ENCODE assay signal across 10 cellular contexts in genomic region chr19:56133858-56134654, GRCh38. TPM values are rescaled to one million over a fixed set of nuclear protein-coding genes. Genes with fewer than 3 reads are reported as not detected.
DNase-seq lines count a peak whose midpoint lies in the region; ATAC-seq, FAIRE-seq and TF ChIP-seq lines count a peak whose summit lies in the region.
"Had no signal": no experiment of that assay in that cellular context is flagged by ENCODE, and none has a peak within 500 bp of the region (broad histone marks: within the 10 kb centered on the region; RNA-seq: fewer than 3 reads in every experiment).

No MANE protein-coding gene starts in this region.

- no peaks in the 10 kb centered on the region for H3K27me3 ChIP-seq in GM23248 (replicated peaks; ENCODE audit: insufficient read depth)
- no peaks in the 10 kb centered on the region for H3K27me3 ChIP-seq in PC-3 (ENCODE audit: low read length)
- no peaks in the 10 kb centered on the region for H3K27me3 ChIP-seq in right atrium auricular region
- H3K27me3 ChIP-seq: pancreas had no signal

- POLR2A ChIA-PET in PC-3 (lab: Charles Lee; ENCODE audit: unreplicated experiment): no interaction called here

- H4K20me1 ChIP-seq in GM23248 (ENCODE audit: insufficient read depth): no peaks in the 10 kb centered on the region
- H4K20me1 ChIP-seq in PC-3 (ENCODE audit: low read length): no peaks in the 10 kb centered on the region

- no peaks in the 10 kb centered on the region for H3F3A ChIP-seq in GM23248 (ENCODE audit: insufficient read depth)
- no peaks in the 10 kb centered on the region for H3F3A ChIP-seq in PC-3 (ENCODE audit: low read length, unreplicated experiment)

- H3K9me3 ChIP-seq in GM23248 (ENCODE audit: low read depth) (no peaks in the 10 kb centered on the region), PC-3 (ENCODE audit: low read length) (no peaks in the 10 kb centered on the region), kidney (ENCODE audit: control insufficient read depth in 1 of 2, low read length in 2 of 2) (no peaks in the 10 kb centered on the region), right atrium auricular region (no peaks in the 10 kb centered on the region)
- H3K9me3 ChIP-seq: pancreas had no signal

- H3K9me2 ChIP-seq in GM23248 (ENCODE audit: insufficient read depth) (no peaks in the 10 kb centered on the region), PC-3 (replicated peaks; ENCODE audit: low read length) (no peaks in the 10 kb centered on the region)

- intact Hi-C loops in PC-3 (cut with micrococcal nuclease) (no loop called here), kidney (cut with DNase I) (no loop called here)

- CTCF ChIA-PET in PC-3 (lab: Charles Lee): interaction anchor here (0.6 kb wide), 1 partner anchor 57 kb away, joined by 3 read pairs; no protein-coding TSS in a partner anchor

- DNase-seq in AG20443 (ENCODE audit: low spot score): peak; percentile 22
- peak; percentile 63 for DNase-seq in GM23248
- peak; percentile 36 for DNase-seq in PC-3
- peak; percentile 58 for DNase-seq in kidney glomerular epithelial cell (lab: John Stamatoyannopoulos, UW)
- no peak for DNase-seq in kidney
- DNase-seq in right atrium auricular region (ENCODE audit: low spot score): no peak
- DNase-seq in SW 1271 (lab: John Stamatoyannopoulos, UW): no peak
- no peak for DNase-seq in H4 (ENCODE audit: low spot score)
- DNase-seq: pancreas had no signal

- H3K79me2 ChIP-seq in GM23248 (ENCODE audit: insufficient read depth) (no peaks in the 10 kb centered on the region), PC-3 (ENCODE audit: low read length) (no peaks in the 10 kb centered on the region)

- H3K36me3 ChIP-seq in GM23248 (ENCODE audit: low read depth): no peaks in the 10 kb centered on the region
- no peaks in the 10 kb centered on the region for H3K36me3 ChIP-seq in PC-3 (ENCODE audit: low read depth, low read length)
- no peaks in the 10 kb centered on the region for H3K36me3 ChIP-seq in kidney (ENCODE audit: control insufficient read depth in 1 of 2, insufficient read depth in 2 of 2, low read length in 2 of 2)
- no peaks in the 10 kb centered on the region for H3K36me3 ChIP-seq in right atrium auricular region
- H3K36me3 ChIP-seq: pancreas had no signal

- H3K27ac ChIP-seq in GM23248 (peak overlapping the region; percentile 9), PC-3 (ENCODE audit: low read length) (no peak overlapping the region), kidney (ENCODE audit: low read depth in 2 of 2, low read length in 2 of 2) (no peak overlapping the region), right atrium auricular region (no peak overlapping the region)

- in situ Hi-C loops in GM23248 (cut with MboI): no loop called here

- BruUV-seq in PC-3 (replicated peaks; lab: Mats Ljungman, UMichigan): no TSS peak

- ATAC-seq in PC-3: peak; percentile 75

- H3K4me2 ChIP-seq in GM23248 (ENCODE audit: unreplicated experiment) (peak overlapping the region; percentile 4), PC-3 (ENCODE audit: low read length) (no peak overlapping the region)

- TF ChIP-seq CTCF in PC-3 (conservative IDR thresholded peaks at IDR 0.05; ENCODE audit: low read depth, low read length) (no peak), kidney (IDR thresholded peaks at IDR 0.05; ENCODE audit: borderline replicate concordance, extremely low read depth, insufficient read depth) (no peak), right atrium auricular region (IDR thresholded peaks at IDR 0.05) (no peak)

- H3K4me3 ChIP-seq in GM23248 (no peak overlapping the region), PC-3 (ENCODE audit: low read length) (no peak overlapping the region), kidney (ENCODE audit: low read length in 2 of 2) (no peak overlapping the region), right atrium auricular region (no peak overlapping the region)
- H3K4me3 ChIP-seq: pancreas had no signal

- H3K4me1 ChIP-seq in GM23248 (ENCODE audit: insufficient read depth) (peaks cover 8% of the 10 kb centered on the region; the same call in 1 of the 2 replicates), PC-3 (ENCODE audit: insufficient read depth, low read length) (peaks cover 3% of the 10 kb centered on the region; the same call in 1 of the 2 replicates), kidney (ENCODE audit: control insufficient read depth in 1 of 2, insufficient read depth in 1 of 2, low read depth in 1 of 2, low read length in 2 of 2) (peaks cover 0 to 2% of the 10 kb centered on the region in 2 donors), right atrium auricular region (peaks cover 0 to 12% of the 10 kb centered on the region in 2 donors)

- FAIRE-seq in kidney (lab: Jason Lieb, UNC): no peak
- FAIRE-seq: pancreas had no signal

- H3K9ac ChIP-seq in GM23248 (no peak overlapping the region), PC-3 (ENCODE audit: low read length) (no peak overlapping the region), kidney (ENCODE audit: low read length in 2 of 2) (no peak overlapping the region)

- H2AFZ ChIP-seq in GM23248 (0 out of 2 replicates have a peak overlapping the region, but pooled peaks have one; percentile 51), PC-3 (ENCODE audit: low read length) (no peak overlapping the region)

- WGBS in GM23248 (ENCODE audit: low coverage in 1 of 2, low lambda C conversion rate in 2 of 2, missing lambda C conversion rate in 2 of 2), 2 experiments: 51 to 54% methylated on average over 14 of the region's 14 CpGs

RNA-seq across cellular contexts. Expression of gene ZNF444, which starts 7.0 kb away (rescaled TPM):
- 21.8 and 25.3 TPM in 2 replicates for total RNA-seq in GM23248 (2014; rRNA removed; shearing (Covaris generic))
- polyA plus RNA-seq in GM23248 (2016; fragmentation: Nextera tagmentation; extraction: Ambion mirVana) (7.7 and 9.6 TPM in 2 replicates), kidney (ENCODE audit: insufficient read depth, low read depth, low replicate concordance) (39.6 TPM)
- total RNA-seq in PC-3 (2014; rRNA removed) (40.0 and 65.0 TPM in 2 replicates), kidney (28.4 TPM), right atrium auricular region (10 to 100 TPM; 26.1 to 30.9 TPM)
- 9.4 and 13.8 TPM in 2 replicates for total RNA-seq in H4 (2014; rRNA removed; shearing (Covaris generic))

RNA-seq across cellular contexts. Expression of gene ZNF787, which starts 13.0 kb away (rescaled TPM):
- 19.5 and 21.4 TPM in 2 replicates for total RNA-seq in GM23248 (2014; rRNA removed; shearing (Covaris generic))
- polyA plus RNA-seq in GM23248 (2016; fragmentation: Nextera tagmentation; extraction: Ambion mirVana) (1.5 and 1.7 TPM in 2 replicates), kidney (ENCODE audit: insufficient read depth, low read depth, low replicate concordance) (23.0 TPM)
- total RNA-seq in PC-3 (2014; rRNA removed) (111 and 185 TPM in 2 replicates), kidney (31.9 TPM), right atrium auricular region (10 to 100 TPM in 1 of 2 donors, 1 to 10 TPM in 1; 6.0 to 11.8 TPM)
- total RNA-seq in H4 (2014; rRNA removed; shearing (Covaris generic)): 8.6 and 12.4 TPM in 2 replicates

RNA-seq across cellular contexts. Expression of gene GALP, which starts 41.8 kb away (rescaled TPM):
- total RNA-seq in GM23248 (2014; rRNA removed; shearing (Covaris generic)): not detected in 2 replicates
- not detected in 2 replicates for polyA plus RNA-seq in GM23248 (2016; fragmentation: Nextera tagmentation; extraction: Ambion mirVana)
- total RNA-seq in PC-3 (2014; rRNA removed): not detected in 2 replicates
- total RNA-seq in kidney: not detected
- polyA plus RNA-seq in kidney (ENCODE audit: insufficient read depth, low read depth, low replicate concordance): not detected
- not detected for total RNA-seq in right atrium auricular region
- total RNA-seq in H4 (2014; rRNA removed; shearing (Covaris generic)): 0.35 and 0.43 TPM in 2 replicates
- total RNA-seq: pancreas had no signal
- polyA plus RNA-seq: adipose tissue, pancreas had no signal

Comparison
In these comparisons a context has a peak if more than half of its experiments do, and no peak if none do; other contexts are left out.
1. DNase-seq: peak in AG20443 (single experiment), GM23248 (single experiment), PC-3 (single experiment) and kidney glomerular epithelial cell (single experiment); none in kidney (single experiment), right atrium auricular region (single experiment), SW 1271 (0 of 2) and H4 (single experiment).